14 cellular contexts compared by ENCODE assay signal in the genomic region with DNA sequence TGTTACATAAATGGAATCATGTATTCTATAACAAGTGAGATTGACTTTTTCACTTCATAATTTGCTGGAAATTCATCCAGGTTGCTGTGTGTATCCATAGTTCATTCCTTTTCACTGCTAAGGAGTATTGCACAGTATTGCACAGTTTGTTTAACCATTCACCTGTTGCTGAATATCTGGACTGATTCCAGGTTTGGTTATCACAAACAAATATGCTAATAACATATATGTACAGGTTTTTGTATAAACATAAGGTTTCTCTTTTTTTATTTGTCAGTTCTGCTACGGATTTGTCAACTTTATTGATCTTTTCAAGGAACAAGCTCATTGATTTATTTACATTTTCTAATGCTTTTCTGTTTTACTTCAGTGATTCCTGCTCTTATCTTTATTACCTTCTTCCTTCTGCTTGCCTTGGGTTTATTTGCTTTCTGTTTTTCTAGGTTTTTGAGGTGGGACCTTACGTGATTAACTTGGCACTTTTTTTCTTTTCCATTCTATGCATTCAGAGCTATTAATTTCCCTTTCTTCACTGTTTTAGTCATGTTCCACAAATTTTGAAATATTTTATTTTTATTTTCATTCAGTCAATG.
DNase-seq lines count a peak whose midpoint lies in the region; ATAC-seq lines count a peak whose summit lies in the region.
"Had no signal": no experiment of that assay in that cellular context is flagged by ENCODE, and none has a peak within 500 bp of the region (broad histone marks: within the 10 kb centered on the region; RNA-seq: fewer than 3 reads in every experiment).

No MANE protein-coding gene starts in this region.

- no peaks in the 10 kb centered on the region for H3K36me3 Mint-ChIP-seq in activated T-cell treated with anti-CD3 and anti-CD28 coated beads, Interleukin-2, amount 50 U/mL, for 72 hours (ENCODE audit: insufficient read depth in 2 of 2)
- H3K36me3 Mint-ChIP-seq in activated T-cell treated with anti-CD3 and anti-CD28 coated beads, Interleukin-2, amount 50 U/mL, for 24 hours (ENCODE audit: low read depth): no peaks in the 10 kb centered on the region
- H3K36me3 Mint-ChIP-seq: CD4-positive, CD25-positive, alpha-beta regulatory T cell; CD8-positive, alpha-beta T cell had no signal

- H3K27ac Mint-ChIP-seq in activated T-cell treated with anti-CD3 and anti-CD28 coated beads, Interleukin-2, amount 50 U/mL, for 72 hours: peak overlapping the region; percentile 70
- H3K27ac Mint-ChIP-seq in activated T-cell treated with anti-CD3 and anti-CD28 coated beads, Interleukin-2, amount 50 U/mL, for 24 hours: no peak overlapping the region
- H3K27ac Mint-ChIP-seq: B cell; CD4-positive, CD25-positive, alpha-beta regulatory T cell; CD8-positive, alpha-beta T cell had no signal

- H3K4me3 Mint-ChIP-seq in activated T-cell treated with anti-CD3 and anti-CD28 coated beads, Interleukin-2, amount 50 U/mL, for 72 hours: no peak overlapping the region
- H3K4me3 Mint-ChIP-seq in activated T-cell treated with anti-CD3 and anti-CD28 coated beads, Interleukin-2, amount 50 U/mL, for 24 hours: no peak overlapping the region
- H3K4me3 Mint-ChIP-seq: B cell; CD4-positive, CD25-positive, alpha-beta regulatory T cell; CD8-positive, alpha-beta T cell had no signal

- DNase-seq in NCI-H748 (lab: John Stamatoyannopoulos, UW; ENCODE audit: unreplicated experiment): peak; percentile 29
- DNase-seq in NCI-H748 treated with DMSO at 0.1 percent for 48 hours (lab: John Stamatoyannopoulos, UW): no peak
- no peak for DNase-seq in activated T-cell treated with anti-CD3 and anti-CD28 coated beads, Interleukin-2, amount 50 U/mL, for 72 hours
- no peak for DNase-seq in activated T-cell treated with anti-CD3 and anti-CD28 coated beads, Interleukin-2, amount 50 U/mL, for 24 hours
- DNase-seq in HT-29 (ENCODE audit: low spot score): peak; percentile 4
- DNase-seq in mesenteric fat pad (ENCODE audit: low spot score): no peak
- no peak for DNase-seq in NK-92 treated with Interleukin-12 subunit alpha and Interleukin-12 subunit beta, amount 100 ng/mL, for 24 hours (lab: John Stamatoyannopoulos, UW)
- DNase-seq: Caco-2; CD4-positive, CD25-positive, alpha-beta regulatory T cell; CD8-positive, alpha-beta T cell; DMS 273 treated with DMSO at 0.1 percent for 48 hours; DND-41; GOT3 had no signal

- H3K9me3 Mint-ChIP-seq in activated T-cell treated with anti-CD3 and anti-CD28 coated beads, Interleukin-2, amount 50 U/mL, for 72 hours: no peaks in the 10 kb centered on the region
- H3K9me3 Mint-ChIP-seq in activated T-cell treated with anti-CD3 and anti-CD28 coated beads, Interleukin-2, amount 50 U/mL, for 24 hours: no peaks in the 10 kb centered on the region
- H3K9me3 Mint-ChIP-seq: CD4-positive, CD25-positive, alpha-beta regulatory T cell; CD8-positive, alpha-beta T cell had no signal

- H3K27me3 Mint-ChIP-seq in activated T-cell treated with anti-CD3 and anti-CD28 coated beads, Interleukin-2, amount 50 U/mL, for 72 hours (ENCODE audit: low read depth): peaks cover 7% of the 10 kb centered on the region
- peaks cover 23% of the 10 kb centered on the region for H3K27me3 Mint-ChIP-seq in activated T-cell treated with anti-CD3 and anti-CD28 coated beads, Interleukin-2, amount 50 U/mL, for 24 hours

- no peaks in the 10 kb centered on the region for H3K4me1 Mint-ChIP-seq in activated T-cell treated with anti-CD3 and anti-CD28 coated beads, Interleukin-2, amount 50 U/mL, for 72 hours (ENCODE audit: low read depth)
- no peaks in the 10 kb centered on the region for H3K4me1 Mint-ChIP-seq in activated T-cell treated with anti-CD3 and anti-CD28 coated beads, Interleukin-2, amount 50 U/mL, for 24 hours (ENCODE audit: low read depth)
- H3K4me1 Mint-ChIP-seq: B cell; CD4-positive, CD25-positive, alpha-beta regulatory T cell had no signal

- ATAC-seq in activated T-cell treated with anti-CD3 and anti-CD28 coated beads, Interleukin-2, amount 50 U/mL, for 72 hours (replicated peaks in 1 of 2): no peak
- ATAC-seq: CD8-positive, alpha-beta T cell had no signal

Comparison
In these comparisons a context has a peak if more than half of its experiments do, and no peak if none do; other contexts are left out.
1. DNase-seq: peak in NCI-H748 (single experiment) and HT-29 (single experiment); none in NCI-H748 treated with DMSO at 0.1 percent for 48 hours (single experiment), activated T-cell treated with anti-CD3 and anti-CD28 coated beads, Interleukin-2, amount 50 U/mL, for 72 hours (0 of 2), activated T-cell treated with anti-CD3 and anti-CD28 coated beads, Interleukin-2, amount 50 U/mL, for 24 hours (single experiment), mesenteric fat pad (single experiment) and NK-92 treated with Interleukin-12 subunit alpha and Interleukin-12 subunit beta, amount 100 ng/mL, for 24 hours (single experiment).